Comparison of ENCODE assay signal across 1 cellular context in genomic region chr17:43517161-43517560, GRCh38.
TF ChIP-seq lines count a peak whose summit lies in the region.

No MANE protein-coding gene starts in this region.

TF ChIP-seq in HepG2, 621 proteins besides CTCF, POLR2A, EP300 and RAD21:
- no peak for TF ChIP-seq USF2 (IDR thresholded peaks at IDR 0.05; ENCODE audit: low read depth, low read length)
- no peak for TF ChIP-seq USF2 (CRISPR knock-in tag; IDR thresholded peaks at IDR 0.05; ENCODE audit: borderline replicate concordance)
- no peak for TF ChIP-seq ZSCAN30 (CRISPR knock-in tag; IDR thresholded peaks at IDR 0.05)
- TF ChIP-seq RFXAP (CRISPR knock-in tag; IDR thresholded peaks at IDR 0.05; ENCODE audit: borderline replicate concordance) = no peak
- no peak for TF ChIP-seq ZNF550 (CRISPR knock-in tag; IDR thresholded peaks at IDR 0.05; ENCODE audit: borderline replicate concordance)
- TF ChIP-seq PHB2 (IDR thresholded peaks at IDR 0.05; ENCODE audit: partially characterized antibody) = no peak
- TF ChIP-seq FOXJ3 (CRISPR knock-in tag; IDR thresholded peaks at IDR 0.05; ENCODE audit: borderline replicate concordance) = no peak
- no peak for TF ChIP-seq ZBTB10 (CRISPR knock-in tag; IDR thresholded peaks at IDR 0.05; ENCODE audit: borderline replicate concordance)
- no peak for TF ChIP-seq CREBL2 (CRISPR knock-in tag; IDR thresholded peaks at IDR 0.05; ENCODE audit: borderline replicate concordance)
- no peak for TF ChIP-seq JARID2 (CRISPR knock-in tag; IDR thresholded peaks at IDR 0.05; ENCODE audit: insufficient replicate concordance)
- TF ChIP-seq POLR2AphosphoS2 (IDR thresholded peaks at IDR 0.05; ENCODE audit: low read depth, low read length) = no peak
- no peak for TF ChIP-seq TFDP2 (CRISPR knock-in tag; IDR thresholded peaks at IDR 0.05)
- TF ChIP-seq GATAD1 (CRISPR knock-in tag; IDR thresholded peaks at IDR 0.05) = no peak
- TF ChIP-seq XRCC5 (optimal IDR thresholded peaks at IDR 0.05; ENCODE audit: low read length) = no peak
- no peak for TF ChIP-seq NRL (CRISPR knock-in tag; IDR thresholded peaks at IDR 0.05; ENCODE audit: borderline replicate concordance)
- TF ChIP-seq ZSCAN20 (CRISPR knock-in tag; IDR thresholded peaks at IDR 0.05; ENCODE audit: borderline replicate concordance) = no peak
- TF ChIP-seq ZFP36L1 (CRISPR knock-in tag; IDR thresholded peaks at IDR 0.05) = no peak
- TF ChIP-seq THAP11 (CRISPR knock-in tag; IDR thresholded peaks at IDR 0.05) = no peak
- no peak for TF ChIP-seq SRSF4 (IDR thresholded peaks at IDR 0.05; ENCODE audit: low read depth, low read length, poor library complexity, severe bottlenecking)
- TF ChIP-seq ZBTB40 (IDR thresholded peaks at IDR 0.05) = no peak
- TF ChIP-seq ZBTB40 (CRISPR knock-in tag; IDR thresholded peaks at IDR 0.05) = no peak
- TF ChIP-seq ZNF3 (CRISPR knock-in tag; IDR thresholded peaks at IDR 0.05) = no peak
TF ChIP-seq in HepG2: peak in this region for 0.
